1 cellular context compared by ENCODE assay signal in genomic region chr7:29042893-29043292, GRCh38.
TF ChIP-seq lines count a peak whose summit lies in the region.

No MANE protein-coding gene starts in this region.

TF ChIP-seq in SK-N-SH, 30 proteins besides CTCF, POLR2A, EP300 and RAD21 (continued from another document):
- TF ChIP-seq REST (IDR thresholded peaks at IDR 0.05; ENCODE audit: low read depth, low read length) (no peak), JUND (IDR thresholded peaks at IDR 0.05) (no peak)
- TF ChIP-seq, protein P1, sequence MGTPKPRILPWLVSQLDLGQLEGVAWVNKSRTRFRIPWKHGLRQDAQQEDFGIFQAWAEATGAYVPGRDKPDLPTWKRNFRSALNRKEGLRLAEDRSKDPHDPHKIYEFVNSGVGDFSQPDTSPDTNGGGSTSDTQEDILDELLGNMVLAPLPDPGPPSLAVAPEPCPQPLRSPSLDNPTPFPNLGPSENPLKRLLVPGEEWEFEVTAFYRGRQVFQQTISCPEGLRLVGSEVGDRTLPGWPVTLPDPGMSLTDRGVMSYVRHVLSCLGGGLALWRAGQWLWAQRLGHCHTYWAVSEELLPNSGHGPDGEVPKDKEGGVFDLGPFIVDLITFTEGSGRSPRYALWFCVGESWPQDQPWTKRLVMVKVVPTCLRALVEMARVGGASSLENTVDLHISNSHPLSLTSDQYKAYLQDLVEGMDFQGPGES (IDR thresholded peaks at IDR 0.05; ENCODE audit: low read depth, low read length), result no peak
